Comparison of ENCODE assay signal across 10 cellular contexts in the genomic region with DNA sequence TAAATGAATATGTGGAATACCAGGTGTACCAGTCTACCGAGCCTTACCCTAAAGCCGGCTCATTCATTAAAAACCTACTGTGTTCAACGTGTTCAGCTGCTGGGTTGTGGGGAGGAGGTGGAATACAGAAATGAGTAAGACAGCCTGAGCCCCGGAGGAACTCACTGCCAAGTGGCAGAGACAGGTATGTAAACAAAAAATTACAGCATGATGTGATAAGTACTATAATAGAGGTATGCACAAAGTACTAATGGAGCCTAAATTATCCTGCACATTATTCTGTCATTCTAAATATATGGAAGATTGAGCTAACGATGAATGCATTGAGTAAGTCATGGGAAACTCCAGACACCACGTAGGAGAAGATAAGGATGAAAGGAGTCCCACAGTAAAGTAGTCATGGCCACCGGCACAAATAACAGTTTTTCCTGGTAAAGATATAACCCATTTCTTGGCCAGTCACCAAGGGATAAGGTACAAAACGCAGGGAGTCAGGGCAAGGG. TPM values are rescaled to one million over a fixed set of nuclear protein-coding genes. Genes with fewer than 3 reads are reported as not detected.
DNase-seq lines count a peak whose midpoint lies in the region; ATAC-seq and TF ChIP-seq lines count a peak whose summit lies in the region.
"Had no signal": no experiment of that assay in that cellular context is flagged by ENCODE, and none has a peak within 500 bp of the region (broad histone marks: within the 10 kb centered on the region; RNA-seq: fewer than 3 reads in every experiment).

No MANE protein-coding gene starts in this region.

- DNase-seq in activated CD4-positive, alpha-beta T cell treated with anti-CD3 and anti-CD28 coated beads for 36 hours = peak; percentile 69
- no peak for DNase-seq in activated CD4-positive, alpha-beta T cell treated with anti-CD3 and anti-CD28 coated beads for 1 hour
- DNase-seq in NCI-H2029 (lab: John Stamatoyannopoulos, UW) (peak; percentile 55), mucosa of descending colon (no peak), pons (ENCODE audit: low spot score) (no peak), iPS-NIHi7 (ENCODE audit: extremely low spot score) (no peak), esophagus muscularis mucosa (ENCODE audit: extremely low spot score) (no peak)
- DNase-seq: NCI-H446 treated with DMSO at 0.1 percent for 48 hours had no signal

- TF ChIP-seq EP300 in esophagus muscularis mucosa (IDR thresholded peaks at IDR 0.05) = no peak

- intact Hi-C loops in activated CD4-positive, alpha-beta T cell treated with anti-CD3 and anti-CD28 coated beads for 36 hours (cut with DNase I, micrococcal nuclease) = loop anchor here (5.0 kb wide), 1 partner anchor 73 kb away; no protein-coding TSS in a partner anchor
- intact Hi-C loops in mucosa of descending colon (cut with DNase I, micrococcal nuclease) = no loop called here
- intact Hi-C loops in esophagus muscularis mucosa (cut with DNase I) = no loop called here

- TF ChIP-seq CTCF in mucosa of descending colon (IDR thresholded peaks at IDR 0.05) (no peak), esophagus muscularis mucosa (IDR thresholded peaks at IDR 0.05) (no peak)

- ATAC-seq in activated CD4-positive, alpha-beta T cell treated with anti-CD3 and anti-CD28 coated beads for 36 hours = peak; percentile 74
- ATAC-seq in GM21723 (IDR thresholded peaks at IDR 0.05; ENCODE audit: unreplicated experiment) (peak; percentile 65), mucosa of descending colon (peak; percentile 71)

- POLR2A ChIA-PET in activated CD4-positive, alpha-beta T cell treated with anti-CD3 and anti-CD28 coated beads for 36 hours (lab: Charles Lee) = interaction anchor here (0.6 to 1.6 kb wide), 4 partner anchors 40 to 1503 kb away, joined by 3 to 7 read pairs (median 6); no protein-coding TSS in a partner anchor

- H3K9me3 ChIP-seq in mucosa of descending colon (no peaks in the 10 kb centered on the region), esophagus muscularis mucosa (no peaks in the 10 kb centered on the region)

- H3K4me1 Mint-ChIP-seq in activated CD4-positive, alpha-beta T cell treated with anti-CD3 and anti-CD28 coated beads for 36 hours = peaks cover 11% of the 10 kb centered on the region

- no peaks in the 10 kb centered on the region for H3K27me3 Mint-ChIP-seq in activated CD4-positive, alpha-beta T cell treated with anti-CD3 and anti-CD28 coated beads for 36 hours

- WGBS in esophagus muscularis mucosa = 56% methylated on average over 8 of the region's 8 CpGs

- H3K27ac ChIP-seq in esophagus muscularis mucosa (replicated peaks in 1 of 4) = no peak overlapping the region

- CTCF ChIA-PET in activated CD4-positive, alpha-beta T cell treated with anti-CD3 and anti-CD28 coated beads for 36 hours (lab: Charles Lee) = interaction anchor here (0.6 to 1.1 kb wide), 3 partner anchors 43 to 129 kb away, joined by 3 read pairs; no protein-coding TSS in a partner anchor

- H3K4me3 ChIP-seq in mucosa of descending colon = no peak overlapping the region
- H3K4me3 ChIP-seq in esophagus muscularis mucosa = no peak overlapping the region

- H3K4me1 ChIP-seq in mucosa of descending colon (ENCODE audit: low read depth) (no peaks in the 10 kb centered on the region), esophagus muscularis mucosa (no peaks in the 10 kb centered on the region)

- no peaks in the 10 kb centered on the region for H3K36me3 ChIP-seq in mucosa of descending colon (ENCODE audit: low read depth)
- H3K36me3 ChIP-seq in esophagus muscularis mucosa = no peaks in the 10 kb centered on the region

- no peaks in the 10 kb centered on the region for H3K9me3 Mint-ChIP-seq in activated CD4-positive, alpha-beta T cell treated with anti-CD3 and anti-CD28 coated beads for 36 hours (ENCODE audit: low read depth)

- H3K27me3 ChIP-seq in esophagus muscularis mucosa = no peaks in the 10 kb centered on the region

- no peaks in the 10 kb centered on the region for H3K36me3 Mint-ChIP-seq in activated CD4-positive, alpha-beta T cell treated with anti-CD3 and anti-CD28 coated beads for 36 hours (ENCODE audit: low read depth)

- H3K27ac Mint-ChIP-seq in activated CD4-positive, alpha-beta T cell treated with anti-CD3 and anti-CD28 coated beads for 36 hours = peak overlapping the region; percentile 16

- no peak for TF ChIP-seq POLR2A in esophagus muscularis mucosa (IDR thresholded peaks at IDR 0.05; ENCODE audit: low read depth)

- H3K4me3 Mint-ChIP-seq in activated CD4-positive, alpha-beta T cell treated with anti-CD3 and anti-CD28 coated beads for 36 hours = peak overlapping the region; percentile 55

RNA-seq across cellular contexts. Expression of gene ADTRP, which starts 6.9 kb away (rescaled TPM):
- total RNA-seq in activated CD4-positive, alpha-beta T cell treated with anti-CD3 and anti-CD28 coated beads for 36 hours = 10 to 100 TPM; 26.3 to 29.6 TPM
- total RNA-seq in mucosa of descending colon (100 to 1,000 TPM in 1 of 3 donors, 10 to 100 TPM in 2; 68.5 to 239 (median 91.9) TPM), esophagus muscularis mucosa (under 1 TPM in 2 of 4 donors, not detected in 2; 0.66 to 0.92 TPM)
- total RNA-seq: cardiac septum had no signal

Comparison
In these comparisons a context has a peak if more than half of its experiments do, and no peak if none do; other contexts are left out.
1. DNase-seq: peak in activated CD4-positive, alpha-beta T cell treated with anti-CD3 and anti-CD28 coated beads for 36 hours (single experiment) and NCI-H2029 (single experiment); none in activated CD4-positive, alpha-beta T cell treated with anti-CD3 and anti-CD28 coated beads for 1 hour (single experiment), mucosa of descending colon (0 of 3), pons (single experiment), iPS-NIHi7 (single experiment) and esophagus muscularis mucosa (single experiment).
2. RNA of gene ADTRP, which starts 6.9 kb away (total RNA-seq): 68.5 to 239 TPM in mucosa of descending colon and 26.3 to 29.6 TPM in activated CD4-positive, alpha-beta T cell treated with anti-CD3 and anti-CD28 coated beads for 36 hours; 0.66 to 0.92 TPM in esophagus muscularis mucosa; every median in the first group is over 10 times any median in the second.
3. intact Hi-C loops: an anchor here in activated CD4-positive, alpha-beta T cell treated with anti-CD3 and anti-CD28 coated beads for 36 hours (5.0 kb wide); none called in mucosa of descending colon and esophagus muscularis mucosa.
4. Peak in every context shown above with its lines, with median percentiles within 50 percentile points of each other: ATAC-seq.